In the genomic region with DNA sequence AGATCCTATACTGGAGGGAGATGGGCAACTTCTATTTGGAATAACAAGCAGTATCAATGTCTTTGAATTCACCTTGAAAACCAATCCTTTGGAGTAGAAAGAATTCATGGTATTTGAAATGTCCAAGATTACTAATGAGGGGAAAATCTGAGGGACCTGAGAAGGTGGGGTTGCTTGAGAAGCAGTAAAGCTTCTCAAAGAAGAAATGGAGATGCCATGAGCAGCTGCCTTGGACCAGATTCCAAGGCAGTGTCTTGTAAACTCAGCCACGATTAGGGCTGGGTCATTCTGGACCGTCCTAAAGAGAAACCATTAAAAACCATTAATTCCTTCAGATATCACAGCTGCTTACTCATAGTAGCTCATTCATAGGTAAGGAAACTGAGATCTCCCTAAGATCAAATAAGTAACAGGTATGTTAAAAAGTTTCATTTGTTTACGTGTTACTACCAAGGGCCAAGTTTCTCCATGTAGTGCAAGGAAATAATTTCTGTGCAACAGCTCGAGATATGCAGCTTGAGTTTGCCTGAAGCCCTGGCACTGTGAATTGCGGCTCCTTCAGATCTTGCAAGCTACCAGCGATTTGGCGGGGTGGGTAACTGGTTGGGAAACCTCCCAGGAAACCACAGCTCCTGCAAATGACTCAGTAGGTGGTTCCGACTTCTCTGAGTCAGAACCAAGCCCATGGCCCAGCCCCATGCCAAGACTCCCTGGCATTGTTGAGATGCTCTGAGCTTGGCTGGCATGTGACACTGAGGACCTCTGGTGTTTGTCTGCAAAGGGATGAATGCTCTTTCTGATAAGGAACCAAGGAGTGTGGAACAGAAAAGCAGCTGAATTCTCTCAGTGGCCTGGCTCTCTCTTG, we compare ENCODE assay signal across 8 cellular contexts.
DNase-seq lines count a peak whose midpoint lies in the region; ATAC-seq and TF ChIP-seq lines count a peak whose summit lies in the region.

No MANE protein-coding gene starts in this region.

- H3K27me3 ChIP-seq in hepatocyte = no peaks in the 10 kb centered on the region

- H4K20me1 ChIP-seq in hepatocyte (ENCODE audit: insufficient read depth, poor library complexity, severe bottlenecking) = no peaks in the 10 kb centered on the region

- DNase-seq in 8988T (peak; percentile 49), LHCN-M2 (ENCODE audit: low read depth) (peak; percentile 93), hepatocyte (ENCODE audit: low spot score) (no peak), GM19238 (ENCODE audit: insufficient read length, low spot score) (no peak), DMS153 (lab: John Stamatoyannopoulos, UW) (no peak)
- DNase-seq in activated T-cell treated with anti-CD3 and anti-CD28 coated beads, Interleukin-2, amount 50 U/mL, for 24 hours = peak; percentile 66
- DNase-seq in stimulated activated CD8-positive, alpha-beta memory T cell treated with anti-CD3 and anti-CD28 coated beads, Interleukin-12 subunit alpha, Interleukin-12 subunit beta, amount 100 ng/mL, for 4 hours (ENCODE audit: low read depth) = peak; percentile 8

- H3K36me3 ChIP-seq in hepatocyte (replicated peaks; ENCODE audit: insufficient read depth, low read depth) = no peaks in the 10 kb centered on the region

- no peaks in the 10 kb centered on the region for H3K36me3 Mint-ChIP-seq in activated T-cell treated with anti-CD3 and anti-CD28 coated beads, Interleukin-2, amount 50 U/mL, for 24 hours (ENCODE audit: low read depth)

- no peak overlapping the region for H3K4me2 ChIP-seq in hepatocyte

- H3K9me2 ChIP-seq in hepatocyte (replicated peaks; ENCODE audit: insufficient read depth) = no peaks in the 10 kb centered on the region

- ATAC-seq in GM18502 (IDR thresholded peaks at IDR 0.05; ENCODE audit: poor library complexity, unreplicated experiment) = no peak

- H3K4me1 Mint-ChIP-seq in activated T-cell treated with anti-CD3 and anti-CD28 coated beads, Interleukin-2, amount 50 U/mL, for 24 hours (ENCODE audit: low read depth) = peaks cover 12% of the 10 kb centered on the region

- no peak overlapping the region for H2AFZ ChIP-seq in hepatocyte

- H3K79me2 ChIP-seq in hepatocyte = no peaks in the 10 kb centered on the region

- no peak overlapping the region for H3K27ac Mint-ChIP-seq in activated T-cell treated with anti-CD3 and anti-CD28 coated beads, Interleukin-2, amount 50 U/mL, for 24 hours

- H3K4me3 ChIP-seq in hepatocyte = no peak overlapping the region

- H3K9me3 ChIP-seq in hepatocyte (ENCODE audit: low read depth) = no peaks in the 10 kb centered on the region

- H3K27me3 Mint-ChIP-seq in activated T-cell treated with anti-CD3 and anti-CD28 coated beads, Interleukin-2, amount 50 U/mL, for 24 hours = peaks cover 17% of the 10 kb centered on the region

- no peaks in the 10 kb centered on the region for H3K9me3 Mint-ChIP-seq in activated T-cell treated with anti-CD3 and anti-CD28 coated beads, Interleukin-2, amount 50 U/mL, for 24 hours

- WGBS in hepatocyte (ENCODE audit: low lambda C conversion rate, missing lambda C conversion rate) = 92% methylated on average over 8 of the region's 8 CpGs

- peak; percentile 3 for TF ChIP-seq CTCF in hepatocyte (IDR thresholded peaks at IDR 0.05; ENCODE audit: poor library complexity)

- no peak overlapping the region for H3K27ac ChIP-seq in hepatocyte

- H3K4me1 ChIP-seq in hepatocyte (ENCODE audit: insufficient read depth) = no peaks in the 10 kb centered on the region

- no peak overlapping the region for H3K4me3 Mint-ChIP-seq in activated T-cell treated with anti-CD3 and anti-CD28 coated beads, Interleukin-2, amount 50 U/mL, for 24 hours

Comparison
In these comparisons a context has a peak if more than half of its experiments do, and no peak if none do; other contexts are left out.
1. DNase-seq: peak in 8988T (single experiment), LHCN-M2 (single experiment), activated T-cell treated with anti-CD3 and anti-CD28 coated beads, Interleukin-2, amount 50 U/mL, for 24 hours (single experiment) and stimulated activated CD8-positive, alpha-beta memory T cell treated with anti-CD3 and anti-CD28 coated beads, Interleukin-12 subunit alpha, Interleukin-12 subunit beta, amount 100 ng/mL, for 4 hours (single experiment); none in hepatocyte (single experiment), GM19238 (single experiment) and DMS153 (single experiment).